1 cellular context compared by ENCODE assay signal in genomic region chr7:134632052-134632451, GRCh38.
TF ChIP-seq lines count a peak whose summit lies in the region.

No MANE protein-coding gene starts in this region.

TF ChIP-seq in SK-N-SH, 30 proteins besides CTCF, POLR2A, EP300 and RAD21 (continued from another document):
- TF ChIP-seq, protein P1, sequence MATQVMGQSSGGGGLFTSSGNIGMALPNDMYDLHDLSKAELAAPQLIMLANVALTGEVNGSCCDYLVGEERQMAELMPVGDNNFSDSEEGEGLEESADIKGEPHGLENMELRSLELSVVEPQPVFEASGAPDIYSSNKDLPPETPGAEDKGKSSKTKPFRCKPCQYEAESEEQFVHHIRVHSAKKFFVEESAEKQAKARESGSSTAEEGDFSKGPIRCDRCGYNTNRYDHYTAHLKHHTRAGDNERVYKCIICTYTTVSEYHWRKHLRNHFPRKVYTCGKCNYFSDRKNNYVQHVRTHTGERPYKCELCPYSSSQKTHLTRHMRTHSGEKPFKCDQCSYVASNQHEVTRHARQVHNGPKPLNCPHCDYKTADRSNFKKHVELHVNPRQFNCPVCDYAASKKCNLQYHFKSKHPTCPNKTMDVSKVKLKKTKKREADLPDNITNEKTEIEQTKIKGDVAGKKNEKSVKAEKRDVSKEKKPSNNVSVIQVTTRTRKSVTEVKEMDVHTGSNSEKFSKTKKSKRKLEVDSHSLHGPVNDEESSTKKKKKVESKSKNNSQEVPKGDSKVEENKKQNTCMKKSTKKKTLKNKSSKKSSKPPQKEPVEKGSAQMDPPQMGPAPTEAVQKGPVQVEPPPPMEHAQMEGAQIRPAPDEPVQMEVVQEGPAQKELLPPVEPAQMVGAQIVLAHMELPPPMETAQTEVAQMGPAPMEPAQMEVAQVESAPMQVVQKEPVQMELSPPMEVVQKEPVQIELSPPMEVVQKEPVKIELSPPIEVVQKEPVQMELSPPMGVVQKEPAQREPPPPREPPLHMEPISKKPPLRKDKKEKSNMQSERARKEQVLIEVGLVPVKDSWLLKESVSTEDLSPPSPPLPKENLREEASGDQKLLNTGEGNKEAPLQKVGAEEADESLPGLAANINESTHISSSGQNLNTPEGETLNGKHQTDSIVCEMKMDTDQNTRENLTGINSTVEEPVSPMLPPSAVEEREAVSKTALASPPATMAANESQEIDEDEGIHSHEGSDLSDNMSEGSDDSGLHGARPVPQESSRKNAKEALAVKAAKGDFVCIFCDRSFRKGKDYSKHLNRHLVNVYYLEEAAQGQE (IDR thresholded peaks at IDR 0.05; ENCODE audit: low read depth, low read length), result no peak
